ENCODE assay signal across 28 cellular contexts in genomic region chr16:90061437-90061836, GRCh38. TPM values are rescaled to one million over a fixed set of nuclear protein-coding genes. Genes with fewer than 3 reads are reported as not detected.
DNase-seq lines count a peak whose midpoint lies in the region; ATAC-seq and TF ChIP-seq lines count a peak whose summit lies in the region.
"Had no signal": no experiment of that assay in that cellular context is flagged by ENCODE, and none has a peak within 500 bp of the region (broad histone marks: within the 10 kb centered on the region; RNA-seq: fewer than 3 reads in every experiment).

No MANE protein-coding gene starts in this region.

- H3K4me3 ChIP-seq in GM23248 (no peak overlapping the region), IMR-90 (ENCODE audit: insufficient read depth, low read depth, low read length) (no peak overlapping the region), fibroblast of mammary gland (ENCODE audit: control insufficient read depth, low read depth, low read length) (no peak overlapping the region), tibial artery (no peak overlapping the region)
- H3K4me3 ChIP-seq: BLaER1 had no signal

- H3K36me3 ChIP-seq in GM23248 (ENCODE audit: low read depth): no peaks in the 10 kb centered on the region
- H3K36me3 ChIP-seq in IMR-90 (ENCODE audit: control insufficient read depth, insufficient read depth, low read length): no peaks in the 10 kb centered on the region
- H3K36me3 ChIP-seq in tibial artery: no peaks in the 10 kb centered on the region
- H3K36me3 ChIP-seq: BE2C, BLaER1 had no signal

- H4K91ac ChIP-seq in IMR-90 (ENCODE audit: insufficient read depth, low read depth, low read length): no peak overlapping the region

- no peak overlapping the region for H3K14ac ChIP-seq in IMR-90 (replicated peaks; ENCODE audit: low read depth, low read length)

- no peak overlapping the region for H2AFZ ChIP-seq in GM23248
- H2AFZ ChIP-seq in IMR-90 (replicated peaks; ENCODE audit: low read length, poor library complexity): no peak overlapping the region

- no peak overlapping the region for H2AK9ac ChIP-seq in IMR-90 (replicated peaks; ENCODE audit: low read depth, low read length, poor library complexity)

- H2BK5ac ChIP-seq in IMR-90 (ENCODE audit: low read depth, low read length, poor library complexity, severe bottlenecking): no peak overlapping the region

- H3K9me2 ChIP-seq in GM23248 (ENCODE audit: insufficient read depth): no peaks in the 10 kb centered on the region

- no peak overlapping the region for H3K4ac ChIP-seq in IMR-90 (ENCODE audit: low read depth, low read length)

- H2BK120ac ChIP-seq in IMR-90 (ENCODE audit: low read depth, low read length): no peak overlapping the region

- H3K56ac ChIP-seq in IMR-90 (ENCODE audit: extremely low read depth, insufficient read depth, low read length): no peak overlapping the region

- H3K23ac ChIP-seq in IMR-90 (ENCODE audit: low read depth, low read length): no peak overlapping the region

- dilution Hi-C loops in IMR-90 (cut with HindIII; ENCODE audit: low sequenced_read_pairs, unreplicated experiment): no loop called here

- H3K27ac ChIP-seq in GM23248: no peak overlapping the region
- no peak overlapping the region for H3K27ac ChIP-seq in IMR-90 (ENCODE audit: insufficient read depth, low read length)
- no peak overlapping the region for H3K27ac ChIP-seq in tibial artery
- H3K27ac ChIP-seq: BLaER1 had no signal

- H3K4me2 ChIP-seq in GM23248 (ENCODE audit: unreplicated experiment) (no peak overlapping the region), IMR-90 (ENCODE audit: low read depth, low read length) (no peak overlapping the region)
- H3K4me2 ChIP-seq: BLaER1 had no signal

- H3K9me1 ChIP-seq in IMR-90 (ENCODE audit: insufficient read depth, low read length): no peaks in the 10 kb centered on the region

- intact Hi-C loops in IMR-90 (cut with micrococcal nuclease) (no loop called here), tibial artery (cut with DNase I; ENCODE audit: low total_unique reads) (no loop called here)

- H3K79me2 ChIP-seq in GM23248 (ENCODE audit: insufficient read depth): no peaks in the 10 kb centered on the region

- H3K9me3 ChIP-seq in GM23248 (ENCODE audit: low read depth) (no peaks in the 10 kb centered on the region), IMR-90 (ENCODE audit: control insufficient read depth, insufficient read depth, low read length) (no peaks in the 10 kb centered on the region), tibial artery (no peaks in the 10 kb centered on the region)
- H3K9me3 ChIP-seq: BE2C had no signal

- 55 to 58% methylated on average over 3 of the region's 3 CpGs for WGBS in GM23248 (ENCODE audit: low coverage in 1 of 2, low lambda C conversion rate in 2 of 2, missing lambda C conversion rate in 2 of 2), 2 experiments
- WGBS in IMR-90 (ENCODE audit: extremely low coverage in 2 of 2, insufficient read length in 1 of 2), 2 experiments: 100% methylated on average over 1 of the region's 3 CpGs; no CpG with 5 or more reads in 1 of the 2 experiments

- H3K4me1 ChIP-seq in GM23248 (ENCODE audit: insufficient read depth): peaks cover 13% of the 10 kb centered on the region
- peaks cover 7% of the 10 kb centered on the region for H3K4me1 ChIP-seq in IMR-90 (ENCODE audit: control insufficient read depth, insufficient read depth, low read length)
- H3K4me1 ChIP-seq in tibial artery: no peaks in the 10 kb centered on the region
- H3K4me1 ChIP-seq: BE2C, BLaER1 had no signal

- ATAC-seq in IMR-90 (ENCODE audit: low read depth) (no peak), GM21367 (IDR thresholded peaks at IDR 0.05; ENCODE audit: unreplicated experiment) (no peak), SK-N-SH treated with all-trans-retinoic acid at 6 μM for 48 hours (no peak)

- DNase-seq in ELR (ENCODE audit: low read depth): peak; percentile 21
- peak; percentile 27 for DNase-seq in GM23248
- DNase-seq in IMR-90: peak; percentile 40
- DNase-seq in fibroblast of mammary gland (ENCODE audit: low read depth): peak; percentile 16
- no peak for DNase-seq in HCEC 1CT
- DNase-seq in tibial artery: no peak
- DNase-seq: 8988T; ACHN; BE2C; C1 segment of cervical spinal cord; CD4-positive, alpha-beta memory T cell; CD4-positive, CD25-positive, alpha-beta regulatory T cell; CD8-positive, alpha-beta memory T cell; COR-L47; DMS 273 treated with DMSO at 0.1 percent for 48 hours; DMS153; DMS53; DMS79; DND-41; EL; GF-D8 had no signal

- no peaks in the 10 kb centered on the region for H3K79me1 ChIP-seq in IMR-90 (ENCODE audit: low read depth in 1 of 2, low read length in 2 of 2)

- no peak overlapping the region for H2BK20ac ChIP-seq in IMR-90 (ENCODE audit: low read depth, low read length)

- TF ChIP-seq POLR2A in IMR-90 (IDR thresholded peaks at IDR 0.05; ENCODE audit: low read depth, low read length): no peak

- peaks cover 8% of the 10 kb centered on the region; the same call in 1 of the 2 replicates for H3K27me3 ChIP-seq in GM23248 (replicated peaks; ENCODE audit: insufficient read depth)
- peaks cover 10% of the 10 kb centered on the region for H3K27me3 ChIP-seq in IMR-90 (ENCODE audit: control insufficient read depth, insufficient read depth, low read length)
- peaks cover 0 to 7% of the 10 kb centered on the region in 2 donors for H3K27me3 ChIP-seq in tibial artery
- H3K27me3 ChIP-seq: BE2C, BLaER1 had no signal

- CTCF ChIA-PET in IMR-90 (lab: Yijun Ruan, JAX): no interaction called here

- no peak for TF ChIP-seq CTCF in IMR-90 (conservative IDR thresholded peaks at IDR 0.05; ENCODE audit: low read depth, low read length)
- no peak for TF ChIP-seq CTCF in fibroblast of mammary gland (conservative IDR thresholded peaks at IDR 0.05; ENCODE audit: control insufficient read depth, insufficient read depth, low read depth, low read length)
- no peak for TF ChIP-seq CTCF in tibial artery (IDR thresholded peaks at IDR 0.05)

- H4K5ac ChIP-seq in IMR-90 (ENCODE audit: low read depth, low read length): no peak overlapping the region

- peaks cover 15% of the 10 kb centered on the region; the same call in 1 of the 2 replicates for H3F3A ChIP-seq in GM23248 (ENCODE audit: insufficient read depth)

- TF ChIP-seq RAD21 in IMR-90 (IDR thresholded peaks at IDR 0.05; ENCODE audit: low read length): no peak

- in situ Hi-C loops in GM23248 (cut with MboI): no loop called here
- in situ Hi-C loops in IMR-90 (cut with MboI; ENCODE audit: low sequenced_read_pairs): no loop called here

- BruUV-seq in IMR-90 (replicated peaks; lab: Mats Ljungman, UMichigan): no TSS peak

- H3K9ac ChIP-seq in GM23248 (no peak overlapping the region), IMR-90 (ENCODE audit: low read depth, low read length) (no peak overlapping the region)
- H3K9ac ChIP-seq: BLaER1 had no signal

- H4K8ac ChIP-seq in IMR-90 (ENCODE audit: low read depth in 2 of 2, low read length in 2 of 2): no peak overlapping the region

- no peak overlapping the region for H2BK15ac ChIP-seq in IMR-90 (ENCODE audit: low read depth, low read length)

- POLR2A ChIA-PET in IMR-90 (lab: Charles Lee; ENCODE audit: unreplicated experiment): no interaction called here

- H4K20me1 ChIP-seq in GM23248 (ENCODE audit: insufficient read depth): no peaks in the 10 kb centered on the region
- no peaks in the 10 kb centered on the region for H4K20me1 ChIP-seq in IMR-90 (ENCODE audit: insufficient read depth, low read length)
- H4K20me1 ChIP-seq: BLaER1 had no signal

- no peak overlapping the region for H2AK5ac ChIP-seq in IMR-90 (ENCODE audit: low read depth, low read length)

- no peak overlapping the region for H3K18ac ChIP-seq in IMR-90 (ENCODE audit: low read depth, low read length)

TF ChIP-seq in IMR-90, 13 proteins besides CTCF, POLR2A, EP300 and RAD21 (continues in another document):
- TF ChIP-seq MAFK (IDR thresholded peaks at IDR 0.05; ENCODE audit: low read depth, low read length) (no peak), NFE2L2 (IDR thresholded peaks at IDR 0.05; ENCODE audit: low read depth, low read length) (no peak), RCOR1 (IDR thresholded peaks at IDR 0.05; ENCODE audit: insufficient replicate concordance, low read length) (no peak), ELK1 (IDR thresholded peaks at IDR 0.05; ENCODE audit: borderline replicate concordance, low read depth, low read length) (no peak)

TF ChIP-seq in SK-N-SH treated with all-trans-retinoic acid at 6 μM for 48 hours, 23 proteins besides CTCF, POLR2A, EP300 and RAD21 (continues in another document):
- TF ChIP-seq TOX (CRISPR knock-in tag; IDR thresholded peaks at IDR 0.05; ENCODE audit: borderline replicate concordance) (no peak), RARB (CRISPR knock-in tag; IDR thresholded peaks at IDR 0.05) (no peak), ZFP30 (CRISPR knock-in tag; IDR thresholded peaks at IDR 0.05) (no peak), SNAI2 (CRISPR knock-in tag; IDR thresholded peaks at IDR 0.05) (no peak), ESRRG (CRISPR knock-in tag; IDR thresholded peaks at IDR 0.05) (no peak)
- TF ChIP-seq, protein P1, sequence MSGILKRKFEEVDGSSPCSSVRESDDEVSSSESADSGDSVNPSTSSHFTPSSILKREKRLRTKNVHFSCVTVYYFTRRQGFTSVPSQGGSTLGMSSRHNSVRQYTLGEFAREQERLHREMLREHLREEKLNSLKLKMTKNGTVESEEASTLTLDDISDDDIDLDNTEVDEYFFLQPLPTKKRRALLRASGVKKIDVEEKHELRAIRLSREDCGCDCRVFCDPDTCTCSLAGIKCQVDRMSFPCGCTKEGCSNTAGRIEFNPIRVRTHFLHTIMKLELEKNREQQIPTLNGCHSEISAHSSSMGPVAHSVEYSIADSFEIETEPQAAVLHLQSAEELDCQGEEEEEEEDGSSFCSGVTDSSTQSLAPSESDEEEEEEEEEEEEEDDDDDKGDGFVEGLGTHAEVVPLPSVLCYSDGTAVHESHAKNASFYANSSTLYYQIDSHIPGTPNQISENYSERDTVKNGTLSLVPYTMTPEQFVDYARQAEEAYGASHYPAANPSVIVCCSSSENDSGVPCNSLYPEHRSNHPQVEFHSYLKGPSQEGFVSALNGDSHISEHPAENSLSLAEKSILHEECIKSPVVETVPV (CRISPR knock-in tag; IDR thresholded peaks at IDR 0.05): no peak

RNA-seq across cellular contexts. Expression of gene PRDM7, which starts 15.7 kb away (rescaled TPM):
- total RNA-seq in GM23248 (2014; rRNA removed; shearing (Covaris generic)): not detected in 2 replicates
- polyA plus RNA-seq in GM23248 (2016; fragmentation: Nextera tagmentation; extraction: Ambion mirVana) (not detected in 2 replicates), IMR-90 (2012; rRNA removed) (not detected in 2 replicates)
- total RNA-seq in IMR-90 (2012; rRNA removed): not detected in 2 replicates
- not detected in 2 replicates for polyA plus RNA-seq in IMR-90 (2012; cell fraction: cytosol; rRNA removed)
- polyA plus RNA-seq in IMR-90 (2012; cell fraction: nucleus; rRNA removed; ENCODE audit: low replicate concordance): 0.03 TPM in 1 of 2 replicates, not detected in the other
- total RNA-seq: A673; CD4-positive, alpha-beta memory T cell; CD4-positive, CD25-positive, alpha-beta regulatory T cell; CD8-positive, alpha-beta memory T cell; Daoy had no signal
- polyA plus RNA-seq: AG04450; CD14-positive monocyte; CD4-positive, alpha-beta memory T cell; CD4-positive, CD25-positive, alpha-beta regulatory T cell; CD8-positive, alpha-beta memory T cell had no signal

RNA-seq across cellular contexts. Expression of gene DBNDD1, which starts 42.2 kb away (rescaled TPM):
- 2.0 and 3.1 TPM in 2 replicates for total RNA-seq in GM23248 (2014; rRNA removed; shearing (Covaris generic))
- polyA plus RNA-seq in GM23248 (2016; fragmentation: Nextera tagmentation; extraction: Ambion mirVana) (1.4 and 1.6 TPM in 2 replicates), IMR-90 (2012; rRNA removed) (23.0 and 26.2 TPM in 2 replicates)
- 3.1 and 3.4 TPM in 2 replicates for total RNA-seq in IMR-90 (2012; rRNA removed)
- 14.9 and 31.6 TPM in 2 replicates for polyA plus RNA-seq in IMR-90 (2012; cell fraction: cytosol; rRNA removed)
- polyA plus RNA-seq in IMR-90 (2012; cell fraction: nucleus; rRNA removed; ENCODE audit: low replicate concordance): 11.1 and 18.7 TPM in 2 replicates
- polyA plus RNA-seq: CD14-positive monocyte had no signal

Comparison
In these comparisons a context has a peak if more than half of its experiments do, and no peak if none do; other contexts are left out.
1. DNase-seq: peak in ELR (single experiment), GM23248 (single experiment), IMR-90 (single experiment) and fibroblast of mammary gland (single experiment); none in HCEC 1CT (single experiment) and tibial artery (0 of 2).